Comparison of ENCODE assay signal across 9 cellular contexts in genomic region chr20:53949319-53949839, GRCh38.
DNase-seq lines count a peak whose midpoint lies in the region; ATAC-seq lines count a peak whose summit lies in the region.
"Had no signal": no experiment of that assay in that cellular context is flagged by ENCODE, and none has a peak within 500 bp of the region (broad histone marks: within the 10 kb centered on the region; RNA-seq: fewer than 3 reads in every experiment).

No MANE protein-coding gene starts in this region.

- POLR2A ChIA-PET in activated CD4-positive, alpha-beta T cell treated with anti-CD3 and anti-CD28 coated beads for 36 hours (lab: Charles Lee) = interaction anchor here (0.8 kb wide), 1 partner anchor 14 kb away, joined by 3 read pairs; no protein-coding TSS in a partner anchor

- peak; percentile 88 for ATAC-seq in GM21515 (IDR thresholded peaks at IDR 0.05; ENCODE audit: unreplicated experiment)
- ATAC-seq in activated CD4-positive, alpha-beta T cell treated with anti-CD3 and anti-CD28 coated beads for 36 hours = peak; percentile 94
- ATAC-seq: psoas muscle had no signal

- peak; percentile 77 for DNase-seq in Jurkat, Clone E6-1 (ENCODE audit: low read depth, low spot score)
- DNase-seq in activated CD4-positive, alpha-beta T cell treated with anti-CD3 and anti-CD28 coated beads for 36 hours = peak; percentile 88
- peak; percentile 73 for DNase-seq in dermis blood vessel endothelial cell
- DNase-seq in pons (ENCODE audit: low spot score) = peak; percentile 35
- no peak for DNase-seq in cerebellar nuclear complex (lab: John Stamatoyannopoulos, UW)
- no peak for DNase-seq in cerebellum (ENCODE audit: low spot score)

- no peaks in the 10 kb centered on the region for H3K27me3 ChIP-seq in BLaER1 treated with 17β-estradiol and CSF1 and Interleukin-3, amounts not matched to agents 10 nM and 100 nM

- peaks cover 6 to 16% (median 14%) of the 10 kb centered on the region in 11 experiments; a peak in 21 of 22 replicates for H3K9me3 ChIP-seq in BLaER1 treated with 17β-estradiol and CSF1 and Interleukin-3, amounts not matched to agents 10 nM and 100 nM (replicated peaks in 1 of 11)
- H3K9me3 ChIP-seq: psoas muscle had no signal

- H3K36me3 Mint-ChIP-seq in activated CD4-positive, alpha-beta T cell treated with anti-CD3 and anti-CD28 coated beads for 36 hours (ENCODE audit: low read depth) = no peaks in the 10 kb centered on the region

- H4K20me1 ChIP-seq in BLaER1 treated with 17β-estradiol and CSF1 and Interleukin-3, amounts not matched to agents 10 nM and 100 nM = 0 out of 22 replicates have a peak, but pooled peaks cover 0 to 3% (median 0%) of the 10 kb centered on the region in 11 experiments

- H3K27ac ChIP-seq in BLaER1 treated with 17β-estradiol and CSF1 and Interleukin-3, amounts not matched to agents 10 nM and 100 nM = peak overlapping the region; percentile 28 to 69 (median 60); a peak in 19 of 22 replicates
- H3K27ac ChIP-seq: psoas muscle had no signal

- peaks cover 8% of the 10 kb centered on the region for H3K9me3 Mint-ChIP-seq in activated CD4-positive, alpha-beta T cell treated with anti-CD3 and anti-CD28 coated beads for 36 hours (ENCODE audit: low read depth)

- peak overlapping the region in 6 of 10 experiments; percentile 7 to 33 (median 23); a peak in 6 of 20 replicates for H3K4me3 ChIP-seq in BLaER1 treated with 17β-estradiol and CSF1 and Interleukin-3, amounts not matched to agents 10 nM and 100 nM
- no peak overlapping the region for H3K4me3 ChIP-seq in Jurkat, Clone E6-1 (ENCODE audit: low read length)
- H3K4me3 ChIP-seq: psoas muscle had no signal

- H3K4me1 Mint-ChIP-seq in activated CD4-positive, alpha-beta T cell treated with anti-CD3 and anti-CD28 coated beads for 36 hours = peaks cover 29% of the 10 kb centered on the region

- H3K9ac ChIP-seq in BLaER1 treated with 17β-estradiol and CSF1 and Interleukin-3, amounts not matched to agents 10 nM and 100 nM = peak overlapping the region in 10 of 11 experiments; percentile 1 to 55 (median 34); a peak in 14 of 22 replicates

- CTCF ChIA-PET in activated CD4-positive, alpha-beta T cell treated with anti-CD3 and anti-CD28 coated beads for 36 hours (lab: Charles Lee) = interaction anchor here (0.5 to 1.5 kb wide), 9 partner anchors 10 to 419 kb away, joined by 3 to 7 read pairs (median 3); partner anchors contain the start of gene PFDN4

- H3K4me3 Mint-ChIP-seq in activated CD4-positive, alpha-beta T cell treated with anti-CD3 and anti-CD28 coated beads for 36 hours = peak overlapping the region; percentile 64

- intact Hi-C loops in activated CD4-positive, alpha-beta T cell treated with anti-CD3 and anti-CD28 coated beads for 36 hours (cut with DNase I, micrococcal nuclease) = loop anchor here (5.0 to 10.0 kb wide), 7 partner anchors 255 to 1645 kb away; partner anchors contain the start of genes PFDN4 (in 2 of the 2) and TSHZ2 (in 1 of the 2)

- H3K4me2 ChIP-seq in BLaER1 treated with 17β-estradiol and CSF1 and Interleukin-3, amounts not matched to agents 10 nM and 100 nM = peak overlapping the region; percentile 77 to 92 (median 86)

- H3K27ac Mint-ChIP-seq in activated CD4-positive, alpha-beta T cell treated with anti-CD3 and anti-CD28 coated beads for 36 hours = peak overlapping the region; percentile 92

- H3K36me3 ChIP-seq in BLaER1 treated with 17β-estradiol and CSF1 and Interleukin-3, amounts not matched to agents 10 nM and 100 nM = no peaks in the 10 kb centered on the region

- no peaks in the 10 kb centered on the region for H3K27me3 Mint-ChIP-seq in activated CD4-positive, alpha-beta T cell treated with anti-CD3 and anti-CD28 coated beads for 36 hours

- H3K4me1 ChIP-seq in BLaER1 treated with 17β-estradiol and CSF1 and Interleukin-3, amounts not matched to agents 10 nM and 100 nM = peaks cover 23 to 45% (median 30%) of the 10 kb centered on the region in 10 experiments
- H3K4me1 ChIP-seq: psoas muscle had no signal

Comparison
In these comparisons a context has a peak if more than half of its experiments do, and no peak if none do; other contexts are left out.
1. DNase-seq: peak in Jurkat, Clone E6-1 (single experiment), activated CD4-positive, alpha-beta T cell treated with anti-CD3 and anti-CD28 coated beads for 36 hours (single experiment), dermis blood vessel endothelial cell (single experiment) and pons (single experiment); none in cerebellar nuclear complex (0 of 2) and cerebellum (single experiment).